Comparison of ENCODE assay signal across 29 cellular contexts in the genomic region with DNA sequence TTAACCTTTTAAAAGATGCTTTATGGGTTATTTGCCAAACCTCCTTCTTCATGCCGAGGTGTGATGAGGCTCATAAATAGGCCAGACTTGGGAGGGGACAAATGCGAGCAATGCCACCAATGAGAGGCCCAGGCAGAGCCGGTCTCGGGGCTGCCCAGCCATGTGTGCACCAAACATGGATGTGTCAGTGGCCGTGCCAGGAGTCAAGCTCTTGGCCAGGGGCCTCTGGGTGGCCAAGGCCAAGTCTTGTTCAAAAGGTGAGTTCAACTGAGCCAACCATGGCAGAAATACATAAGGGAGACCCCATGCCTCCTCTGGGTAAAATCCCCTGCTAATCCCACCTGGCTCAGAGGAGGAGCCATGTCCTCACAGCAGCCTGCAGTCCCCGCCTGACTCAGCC. TPM values are rescaled to one million over a fixed set of nuclear protein-coding genes. Genes with fewer than 3 reads are reported as not detected.
"Had no signal": no experiment of that assay in that cellular context is flagged by ENCODE, and none has a peak within 500 bp of the region (broad histone marks: within the 10 kb centered on the region; RNA-seq: fewer than 3 reads in every experiment).

No MANE protein-coding gene starts in this region.

- H3K9me3 Mint-ChIP-seq: central memory CD8-positive, alpha-beta T cell had no signal

- ATAC-seq: activated CD8-positive, alpha-beta T cell treated with anti-CD3 and anti-CD28 coated beads, Interleukin-2, amount 10 ng/mL, durations not matched to agents 7 days and 5 days; activated naive CD4-positive, alpha-beta T cell treated with anti-CD3 and anti-CD28 coated beads, Interleukin-2, amount 50 U/mL, for 72 hours; PC-3 had no signal

- H3K4me3 Mint-ChIP-seq: activated CD4-positive, alpha-beta T cell treated with anti-CD3 and anti-CD28 coated beads, Interleukin-2, amount 10 ng/mL, durations not matched to agents 7 days and 5 days; activated CD8-positive, alpha-beta T cell treated with anti-CD3 and anti-CD28 coated beads, Interleukin-2, amount 10 ng/mL, durations not matched to agents 7 days and 5 days; activated naive CD4-positive, alpha-beta T cell treated with anti-CD3 and anti-CD28 coated beads for 36 hours; activated T-cell treated with anti-CD3 and anti-CD28 coated beads, Interleukin-2, amount 50 U/mL, for 24 hours; central memory CD8-positive, alpha-beta T cell; T-helper 1 cell treated with Interleukin-12 subunit alpha and Interleukin-12 subunit beta and Interleukin-4 antibody, amounts not matched to agents 30 μg/mL and 1 μg/mL, for 36 hours; T-helper 2 cell treated with Interferon-gamma antibody and Interleukin-4, amounts not matched to agents 5 μg/mL and 100 μg/mL, for 36 hours had no signal

- H3K4me1 Mint-ChIP-seq: activated CD4-positive, alpha-beta T cell treated with anti-CD3 and anti-CD28 coated beads, Interleukin-2, amount 10 ng/mL, durations not matched to agents 7 days and 5 days had no signal

- H3K4me3 ChIP-seq: ascending aorta, cardiac muscle cell, SJCRH30, SK-N-MC had no signal

- H3K27me3 ChIP-seq: ascending aorta, cardiac muscle cell had no signal

- H3K27ac ChIP-seq: ascending aorta, cardiac muscle cell, KMS-11, SJCRH30, SK-N-MC had no signal

- H3K4me2 ChIP-seq: KMS-11 had no signal

- H3K36me3 ChIP-seq: ascending aorta, cardiac muscle cell, SJCRH30 had no signal

- DNase-seq: activated CD4-positive, alpha-beta T cell treated with anti-CD3 and anti-CD28 coated beads, Interleukin-2, amount 10 ng/mL, durations not matched to agents 7 days and 5 days; activated CD4-positive, alpha-beta T cell treated with anti-CD3 and anti-CD28 coated beads, Interleukin-2, amount 50 U/mL, for 48 hours; activated CD8-positive, alpha-beta T cell treated with anti-CD3 and anti-CD28 coated beads, Interleukin-2, amount 10 ng/mL, durations not matched to agents 7 days and 5 days; activated gamma-delta T cell treated with Interleukin-2 at 50 U/mL for 16 hours; activated naive CD4-positive, alpha-beta T cell treated with anti-CD3 and anti-CD28 coated beads for 36 hours; activated T-cell treated with anti-CD3 and anti-CD28 coated beads, Interleukin-2, amount 50 U/mL, for 24 hours; amniotic stem cell; MM.1S; MV-4-11; NCI-H1092; NCI-H1436 treated with DMSO at 0.1 percent for 48 hours; NCI-H1694 treated with DMSO at 0.1 percent for 48 hours; NCI-H2029; NCI-H510A; NCI-H526; NCI-H748 treated with DMSO at 0.1 percent for 48 hours; NK-92 treated with Interleukin-12 subunit alpha and Interleukin-12 subunit beta, amount 100 ng/mL, for 24 hours; PC-3; SHP77; SJCRH30 had no signal

- H3K27ac Mint-ChIP-seq: activated CD4-positive, alpha-beta T cell treated with anti-CD3 and anti-CD28 coated beads, Interleukin-2, amount 10 ng/mL, durations not matched to agents 7 days and 5 days; activated CD8-positive, alpha-beta T cell treated with anti-CD3 and anti-CD28 coated beads, Interleukin-2, amount 10 ng/mL, durations not matched to agents 7 days and 5 days; activated naive CD4-positive, alpha-beta T cell treated with anti-CD3 and anti-CD28 coated beads for 36 hours; activated T-cell treated with anti-CD3 and anti-CD28 coated beads, Interleukin-2, amount 50 U/mL, for 24 hours; T-helper 1 cell treated with Interleukin-12 subunit alpha and Interleukin-12 subunit beta and Interleukin-4 antibody, amounts not matched to agents 30 μg/mL and 1 μg/mL, for 36 hours; T-helper 2 cell treated with Interferon-gamma antibody and Interleukin-4, amounts not matched to agents 5 μg/mL and 100 μg/mL, for 36 hours had no signal

- H3K4me1 ChIP-seq: ascending aorta, SJCRH30 had no signal

RNA-seq across cellular contexts. Expression of gene LCN15, which starts 10.9 kb away (rescaled TPM):
- total RNA-seq: activated CD4-positive, alpha-beta T cell treated with anti-CD3 and anti-CD28 coated beads, Interleukin-2, amount 10 ng/mL, durations not matched to agents 7 days and 5 days; activated CD8-positive, alpha-beta T cell treated with anti-CD3 and anti-CD28 coated beads, Interleukin-2, amount 10 ng/mL, durations not matched to agents 7 days and 5 days; activated naive CD4-positive, alpha-beta T cell treated with anti-CD3 and anti-CD28 coated beads for 36 hours; activated naive CD4-positive, alpha-beta T cell treated with anti-CD3 and anti-CD28 coated beads, Interleukin-2, amount 50 U/mL, for 72 hours; ascending aorta; LHCN-M2; PC-3; SJCRH30 had no signal

RNA-seq across cellular contexts. Expression of gene LCN8, which starts 17.1 kb away (rescaled TPM):
- total RNA-seq: activated CD4-positive, alpha-beta T cell treated with anti-CD3 and anti-CD28 coated beads, Interleukin-2, amount 10 ng/mL, durations not matched to agents 7 days and 5 days; activated CD8-positive, alpha-beta T cell treated with anti-CD3 and anti-CD28 coated beads, Interleukin-2, amount 10 ng/mL, durations not matched to agents 7 days and 5 days; activated naive CD4-positive, alpha-beta T cell treated with anti-CD3 and anti-CD28 coated beads for 36 hours; activated naive CD4-positive, alpha-beta T cell treated with anti-CD3 and anti-CD28 coated beads, Interleukin-2, amount 50 U/mL, for 72 hours; ascending aorta; cardiac muscle cell; LHCN-M2; PC-3; SJCRH30 had no signal

RNA-seq across cellular contexts. Expression of gene CCDC183, which starts 20.9 kb away (rescaled TPM):
- total RNA-seq: ascending aorta had no signal

RNA-seq across cellular contexts. Expression of gene LCN6, which starts 26.9 kb away (rescaled TPM):
- total RNA-seq: activated CD4-positive, alpha-beta T cell treated with anti-CD3 and anti-CD28 coated beads, Interleukin-2, amount 10 ng/mL, durations not matched to agents 7 days and 5 days; activated CD8-positive, alpha-beta T cell treated with anti-CD3 and anti-CD28 coated beads, Interleukin-2, amount 10 ng/mL, durations not matched to agents 7 days and 5 days; activated naive CD4-positive, alpha-beta T cell treated with anti-CD3 and anti-CD28 coated beads for 36 hours; activated naive CD4-positive, alpha-beta T cell treated with anti-CD3 and anti-CD28 coated beads, Interleukin-2, amount 50 U/mL, for 72 hours; cardiac muscle cell; LHCN-M2; PC-3; SJCRH30 had no signal
